15 cellular contexts compared by ENCODE assay signal in the genomic region with DNA sequence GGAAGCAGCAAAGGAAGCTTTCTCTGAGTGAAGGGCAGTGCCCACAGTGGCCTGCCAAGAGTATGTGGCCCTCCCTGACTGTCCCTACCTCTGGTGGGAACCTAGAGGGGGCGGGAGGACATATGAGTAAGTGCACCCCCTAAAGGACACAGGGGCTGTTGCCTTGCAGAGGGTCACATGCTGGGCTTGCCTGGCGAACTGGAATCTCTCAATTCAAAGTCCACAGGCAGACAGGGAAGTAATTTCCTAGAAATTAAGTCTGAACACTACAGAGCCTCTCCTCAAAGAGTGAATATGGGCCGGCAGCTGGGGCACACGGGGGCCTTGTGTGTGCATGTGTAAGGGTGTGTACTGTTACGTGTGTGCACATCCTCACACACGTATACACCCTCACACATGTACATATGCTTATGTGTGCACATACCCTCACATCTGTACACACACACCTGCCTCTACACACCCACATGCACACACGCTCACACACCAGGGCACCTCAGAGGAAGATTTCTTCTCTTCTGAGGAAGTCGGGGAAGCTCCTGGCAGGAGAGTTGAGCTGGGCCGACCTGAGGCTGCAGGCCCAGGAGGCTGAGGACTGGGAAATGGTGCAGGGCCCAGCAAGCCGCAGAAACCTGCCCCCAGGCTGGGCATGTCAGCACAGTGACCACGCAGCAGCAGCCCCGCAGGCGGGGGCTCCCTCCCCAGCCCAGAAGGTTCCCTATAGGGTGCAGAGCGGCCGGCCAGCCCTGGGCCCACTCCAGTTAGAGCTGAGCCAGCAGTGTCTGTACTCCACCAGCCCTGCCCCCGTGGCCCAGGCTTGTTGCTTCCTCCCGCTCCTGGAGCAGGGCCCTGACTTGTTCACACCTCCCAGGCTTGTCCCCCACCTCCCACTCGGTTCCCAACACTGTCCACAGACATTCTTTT.
DNase-seq lines count a peak whose midpoint lies in the region; ATAC-seq, FAIRE-seq and TF ChIP-seq lines count a peak whose summit lies in the region.
"Had no signal": no experiment of that assay in that cellular context is flagged by ENCODE, and none has a peak within 500 bp of the region (broad histone marks: within the 10 kb centered on the region; RNA-seq: fewer than 3 reads in every experiment).

No MANE protein-coding gene starts in this region.

- H3K27ac ChIP-seq in BLaER1 treated with 17β-estradiol and CSF1 and Interleukin-3, amounts not matched to agents 10 nM and 100 nM = peak overlapping the region in 9 of 11 experiments; percentile 8 to 71 (median 55); a peak in 16 of 22 replicates
- H3K27ac ChIP-seq in right lobe of liver = no peak overlapping the region
- H3K27ac ChIP-seq: epithelial cell of prostate, ovary had no signal

- no peak overlapping the region for H3K27ac Mint-ChIP-seq in chondrocyte (ENCODE audit: unreplicated experiment)
- H3K27ac Mint-ChIP-seq: HFFc6 had no signal

- FAIRE-seq in bronchial epithelial cell (lab: Jason Lieb, UNC) = no peak

- no peak overlapping the region for H3K4me3 ChIP-seq in BLaER1 treated with 17β-estradiol and CSF1 and Interleukin-3, amounts not matched to agents 10 nM and 100 nM
- no peak overlapping the region for H3K4me3 ChIP-seq in NB4 (ENCODE audit: low read depth, low read length)
- H3K4me3 ChIP-seq in bronchial epithelial cell (ENCODE audit: low read depth, low read length) = no peak overlapping the region
- H3K4me3 ChIP-seq in right lobe of liver = no peak overlapping the region
- no peak overlapping the region for H3K4me3 ChIP-seq in foreskin fibroblast (ENCODE audit: low read depth in 1 of 2, low read length in 2 of 2)
- H3K4me3 ChIP-seq: ovary had no signal

- peak overlapping the region; percentile 70 to 92 (median 88) for H3K4me2 ChIP-seq in BLaER1 treated with 17β-estradiol and CSF1 and Interleukin-3, amounts not matched to agents 10 nM and 100 nM

- TF ChIP-seq CTCF in NB4 (IDR thresholded peaks at IDR 0.05; ENCODE audit: low read depth, low read length) (peak; percentile 10), bronchial epithelial cell (IDR thresholded peaks at IDR 0.05; ENCODE audit: insufficient read depth, low read length, severe bottlenecking) (no peak), right lobe of liver (IDR thresholded peaks at IDR 0.05) (no peak), foreskin fibroblast (IDR thresholded peaks at IDR 0.05; ENCODE audit: low read depth, low read length) (no peak), chondrocyte (IDR thresholded peaks at IDR 0.05) (no peak)

- DNase-seq in NB4 (ENCODE audit: low read depth) (no peak), bronchial epithelial cell (ENCODE audit: low read depth) (peak; percentile 79), right lobe of liver (no peak), foreskin fibroblast (no peak), chondrocyte (ENCODE audit: low spot score) (no peak), foreskin melanocyte (no peak), NCI-H1105 treated with DMSO at 0.1 percent for 48 hours (lab: John Stamatoyannopoulos, UW) (no peak)
- DNase-seq: activated CD4-positive, CD25-positive, alpha-beta regulatory T cell; activated naive CD4-positive, alpha-beta T cell treated with anti-CD3 and anti-CD28 coated beads, Interleukin-2, amount 50 U/mL, for 16 hours; Calu3; HFFc6; ovary; stimulated activated CD4-positive, alpha-beta T cell treated with anti-CD3 and anti-CD28 coated beads, Interleukin-15, amount 100 ng/mL, for 24 hours had no signal

- no peaks in the 10 kb centered on the region for H3K36me3 ChIP-seq in BLaER1 treated with 17β-estradiol and CSF1 and Interleukin-3, amounts not matched to agents 10 nM and 100 nM
- no peaks in the 10 kb centered on the region for H3K36me3 ChIP-seq in bronchial epithelial cell (ENCODE audit: control insufficient read depth, insufficient read depth, low read length)
- H3K36me3 ChIP-seq in right lobe of liver = no peaks in the 10 kb centered on the region
- H3K36me3 ChIP-seq: ovary had no signal

- H3K9ac ChIP-seq in BLaER1 treated with 17β-estradiol and CSF1 and Interleukin-3, amounts not matched to agents 10 nM and 100 nM = peak overlapping the region in 7 of 11 experiments; percentile 20 to 54 (median 47); a peak in 12 of 22 replicates

- 0 out of 22 replicates have a peak, but pooled peaks cover 0 to 9% (median 0%) of the 10 kb centered on the region in 11 experiments for H3K27me3 ChIP-seq in BLaER1 treated with 17β-estradiol and CSF1 and Interleukin-3, amounts not matched to agents 10 nM and 100 nM
- H3K27me3 ChIP-seq in bronchial epithelial cell (ENCODE audit: control insufficient read depth, insufficient read depth, low read length) (no peaks in the 10 kb centered on the region), right lobe of liver (no peaks in the 10 kb centered on the region)
- H3K27me3 ChIP-seq: ovary had no signal

- ATAC-seq in right lobe of liver = peak; percentile 36 to 72 (median 52)

- WGBS in right lobe of liver (ENCODE audit: insufficient coverage, low coverage, low lambda C conversion rate, missing lambda C conversion rate) = no CpG with 5 or more reads among the region's 18 CpGs

- no peaks in the 10 kb centered on the region for H3K36me3 Mint-ChIP-seq in chondrocyte (ENCODE audit: low read depth)

- H3K9me3 Mint-ChIP-seq in chondrocyte (ENCODE audit: low read depth) = no peaks in the 10 kb centered on the region
- H3K9me3 Mint-ChIP-seq: HFFc6 had no signal

- H3K4me1 Mint-ChIP-seq in chondrocyte (ENCODE audit: low read depth) = peaks cover 23% of the 10 kb centered on the region

- peaks cover 85 to 100% (median 100%) of the 10 kb centered on the region in 10 experiments for H3K4me1 ChIP-seq in BLaER1 treated with 17β-estradiol and CSF1 and Interleukin-3, amounts not matched to agents 10 nM and 100 nM
- peaks cover 0 to 2% (median 0%) of the 10 kb centered on the region in 4 donors for H3K4me1 ChIP-seq in right lobe of liver

- H4K20me1 ChIP-seq in BLaER1 treated with 17β-estradiol and CSF1 and Interleukin-3, amounts not matched to agents 10 nM and 100 nM = no peaks in the 10 kb centered on the region

- H3K4me3 Mint-ChIP-seq in chondrocyte (ENCODE audit: unreplicated experiment) = no peak overlapping the region
- H3K4me3 Mint-ChIP-seq: HFFc6 had no signal

- intact Hi-C loops in right lobe of liver (cut with DNase I) = no loop called here

- no peak for TF ChIP-seq POLR2A in NB4 (IDR thresholded peaks at IDR 0.05; ENCODE audit: extremely low read depth, insufficient read length)
- TF ChIP-seq POLR2A in right lobe of liver (IDR thresholded peaks at IDR 0.05) = no peak

- peaks cover 8% of the 10 kb centered on the region for H3K27me3 Mint-ChIP-seq in chondrocyte (ENCODE audit: low read depth)

- no peaks in the 10 kb centered on the region for H3K9me3 ChIP-seq in BLaER1 treated with 17β-estradiol and CSF1 and Interleukin-3, amounts not matched to agents 10 nM and 100 nM (replicated peaks in 1 of 11)
- H3K9me3 ChIP-seq in right lobe of liver = no peaks in the 10 kb centered on the region
- H3K9me3 ChIP-seq: ovary had no signal

Comparison
In these comparisons a context has a peak if more than half of its experiments do, and no peak if none do; other contexts are left out.
1. H3K27ac ChIP-seq: peak in BLaER1 treated with 17β-estradiol and CSF1 and Interleukin-3, amounts not matched to agents 10 nM and 100 nM (9 of 11); none in right lobe of liver (0 of 3).